ENCODE assay signal across 8 cellular contexts in genomic region chr7:66920769-66921395, GRCh38. TPM values are rescaled to one million over a fixed set of nuclear protein-coding genes. Genes with fewer than 3 reads are reported as not detected.
DNase-seq lines count a peak whose midpoint lies in the region; ATAC-seq and TF ChIP-seq lines count a peak whose summit lies in the region.

Gene TMEM248 (plus strand): TSS chr7:66921225. CDS start chr7:66941866, 20,641 bp downstream.

- peak within 1 kb of the TSS; percentile 97 for H3K4me3 Mint-ChIP-seq in activated CD4-positive, alpha-beta memory T cell treated with anti-CD3 and anti-CD28 coated beads for 36 hours

- peaks cover 41% of the 10 kb centered on the region for H3K4me1 Mint-ChIP-seq in activated CD4-positive, alpha-beta memory T cell treated with anti-CD3 and anti-CD28 coated beads for 36 hours (ENCODE audit: low read depth)

- no peaks in the 10 kb centered on the region for H3K27me3 ChIP-seq in liver (ENCODE audit: control insufficient read depth in 4 of 4, insufficient read depth in 4 of 4, low read length in 3 of 4)

- ATAC-seq in GM19328 (IDR thresholded peaks at IDR 0.05; ENCODE audit: unreplicated experiment): peak; percentile 81
- peak; percentile 85 for ATAC-seq in HG03520 (IDR thresholded peaks at IDR 0.05; ENCODE audit: unreplicated experiment)

- TF ChIP-seq CTCF in liver (IDR thresholded peaks at IDR 0.05; ENCODE audit: low read depth, low read length, missing input control): no peak

- intact Hi-C loops in activated CD4-positive, alpha-beta memory T cell treated with anti-CD3 and anti-CD28 coated beads for 36 hours (cut with micrococcal nuclease): loop anchor here (2.0 kb wide), 2 partner anchors 74 to 76 kb away; partner anchors contain the start of gene SBDS

- H3K9me3 ChIP-seq in liver (ENCODE audit: control insufficient read depth in 4 of 4, low read length in 3 of 4): no peaks in the 10 kb centered on the region

- H3K9ac ChIP-seq in liver (ENCODE audit: low read depth in 1 of 2, low read length in 2 of 2): peak within 1 kb of the TSS; percentile 80 to 90

- no peak for TF ChIP-seq RAD21 in liver (IDR thresholded peaks at IDR 0.05)

- POLR2A ChIA-PET in activated CD4-positive, alpha-beta memory T cell treated with anti-CD3 and anti-CD28 coated beads for 36 hours (lab: Charles Lee): interaction anchor here (0.5 to 3.1 kb wide), 8 partner anchors 16 to 180 kb away, joined by 3 to 26 read pairs (median 4); partner anchors contain the start of genes RABGEF1, SBDS and TYW1

- CTCF ChIA-PET in activated CD4-positive, alpha-beta memory T cell treated with anti-CD3 and anti-CD28 coated beads for 36 hours (lab: Charles Lee): no interaction called here

- peak within 1 kb of the TSS; percentile 91 for H3K27ac Mint-ChIP-seq in activated CD4-positive, alpha-beta memory T cell treated with anti-CD3 and anti-CD28 coated beads for 36 hours

- no peaks in the 10 kb centered on the region for H3K36me3 ChIP-seq in liver (ENCODE audit: control insufficient read depth in 4 of 4, insufficient read depth in 3 of 4, low read depth in 1 of 4, low read length in 3 of 4)

- H3K36me3 Mint-ChIP-seq in activated CD4-positive, alpha-beta memory T cell treated with anti-CD3 and anti-CD28 coated beads for 36 hours: peaks cover 15% of the 10 kb centered on the region

- 2% methylated on average over 67 of the region's 67 CpGs for WGBS in liver

- H3K9me3 Mint-ChIP-seq in activated CD4-positive, alpha-beta memory T cell treated with anti-CD3 and anti-CD28 coated beads for 36 hours: no peaks in the 10 kb centered on the region

- DNase-seq in C1 segment of cervical spinal cord (lab: John Stamatoyannopoulos, UW) (peak; percentile 10 to 92 (median 78)), NCI-H748 treated with DMSO at 0.1 percent for 48 hours (lab: John Stamatoyannopoulos, UW) (peak; percentile 44), dermis microvascular lymphatic vessel endothelial cell (ENCODE audit: low read depth in 2 of 2) (peak; percentile 61 to 87)
- peak; percentile 94 for DNase-seq in activated CD4-positive, alpha-beta memory T cell treated with anti-CD3 and anti-CD28 coated beads for 36 hours
- peak; percentile 93 for DNase-seq in stimulated activated CD4-positive, alpha-beta T cell treated with anti-CD3 and anti-CD28 coated beads, Interleukin-4, amount 100 ng/mL, for 1 hour

- H3K4me3 ChIP-seq in liver (ENCODE audit: low read depth in 1 of 3, low read length in 3 of 3): peak within 1 kb of the TSS; percentile 85 to 100 (median 98)

- peaks cover 1% of the 10 kb centered on the region for H3K27me3 Mint-ChIP-seq in activated CD4-positive, alpha-beta memory T cell treated with anti-CD3 and anti-CD28 coated beads for 36 hours

- peak within 1 kb of the TSS; percentile 60 to 84 for H3K27ac ChIP-seq in liver (ENCODE audit: low read depth in 1 of 2, low read length in 2 of 2)

- peaks cover 2 to 29% (median 19%) of the 10 kb centered on the region in 4 donors for H3K4me1 ChIP-seq in liver (ENCODE audit: control insufficient read depth in 4 of 4, insufficient read depth in 4 of 4, low read length in 3 of 4)

TF ChIP-seq in liver, 16 proteins besides CTCF, POLR2A, EP300 and RAD21:
- TF ChIP-seq HNF4A (conservative IDR thresholded peaks at IDR 0.05) (no peak), EGR1 (IDR thresholded peaks at IDR 0.05; ENCODE audit: low read depth in 2 of 2) (no peak), FOXA2 (IDR thresholded peaks at IDR 0.05) (no peak), RXRA (IDR thresholded peaks at IDR 0.05) (peak; percentile 43 to 47), ZBTB33 (IDR thresholded peaks at IDR 0.05) (peak; percentile 74), SP1 (IDR thresholded peaks at IDR 0.05) (peak; percentile 59), JUND (IDR thresholded peaks at IDR 0.05) (peak in 1 of 2 donors; percentile 82), ATF3 (IDR thresholded peaks at IDR 0.05) (no peak), TAF1 (conservative IDR thresholded peaks at IDR 0.05) (no peak), REST (IDR thresholded peaks at IDR 0.05) (peak; percentile 11), NR2F2 (IDR thresholded peaks at IDR 0.05) (peak; percentile 84), YY1 (IDR thresholded peaks at IDR 0.05) (peak; percentile 68), FOXA1 (IDR thresholded peaks at IDR 0.05) (no peak), GABPA (IDR thresholded peaks at IDR 0.05 in 1 of 2, conservative IDR thresholded peaks at IDR 0.05 in 1 of 2) (peak in 1 of 2 donors; percentile 87), MAX (IDR thresholded peaks at IDR 0.05) (peak; percentile 93), HNF4G (IDR thresholded peaks at IDR 0.05) (no peak)

RNA-seq across cellular contexts. Expression of gene TMEM248, which starts in this region (rescaled TPM):
- 10 to 100 TPM; 67.2 to 70.3 TPM for total RNA-seq in activated CD4-positive, alpha-beta memory T cell treated with anti-CD3 and anti-CD28 coated beads for 36 hours
- total RNA-seq in dermis microvascular lymphatic vessel endothelial cell: 54.0 and 87.9 TPM in 2 replicates
- total RNA-seq in liver: 10 to 100 TPM; 42.4 to 45.6 TPM
- polyA plus RNA-seq in liver: 10 to 100 TPM; 31.4 to 40.9 TPM

Comparison
In these comparisons a context has a peak if more than half of its experiments do, and no peak if none do; other contexts are left out.
1. Peak in every context shown above with its lines: DNase-seq, ATAC-seq, H3K4me3 ChIP-seq and H3K27ac ChIP-seq.
2. DNase-seq: peak in every context shown above with its lines; median percentile 94 in activated CD4-positive, alpha-beta memory T cell treated with anti-CD3 and anti-CD28 coated beads for 36 hours; 93 in stimulated activated CD4-positive, alpha-beta T cell treated with anti-CD3 and anti-CD28 coated beads, Interleukin-4, amount 100 ng/mL, for 1 hour; 78 in C1 segment of cervical spinal cord; 74 in dermis microvascular lymphatic vessel endothelial cell; 44 in NCI-H748 treated with DMSO at 0.1 percent for 48 hours.